In the genomic region with DNA sequence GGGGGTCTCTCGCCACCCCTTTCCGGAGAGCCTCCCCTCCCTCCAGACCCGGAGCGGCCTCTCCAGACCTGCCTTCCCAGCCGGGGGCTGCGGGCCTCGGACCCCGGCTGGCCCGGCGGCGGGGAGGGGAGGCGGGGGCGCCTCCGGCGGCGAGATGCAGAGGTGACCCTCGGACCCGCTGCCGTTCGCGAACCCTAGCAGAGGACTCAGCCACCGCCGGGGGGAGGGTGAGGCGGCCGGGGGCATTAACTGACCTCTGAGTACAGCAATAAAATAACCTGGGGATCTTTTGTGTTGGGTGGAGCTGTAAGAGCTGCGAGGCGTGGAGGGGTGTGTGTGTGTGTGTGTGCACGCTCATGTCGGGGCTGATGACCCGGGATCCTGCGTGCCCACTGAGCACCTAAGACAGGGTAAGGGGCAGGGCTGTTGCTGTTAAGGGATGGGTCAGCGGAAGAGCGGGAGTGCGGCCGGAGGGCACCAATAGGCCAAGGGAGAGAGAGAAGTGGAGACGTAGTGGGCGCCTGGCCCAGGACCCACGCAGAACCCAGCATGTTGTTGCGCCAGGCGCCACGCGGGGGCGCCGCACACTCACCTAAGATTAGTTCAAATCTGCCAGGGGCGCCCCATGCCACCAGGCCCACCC, we compare ENCODE assay signal across 8 cellular contexts. TPM values are rescaled to one million over a fixed set of nuclear protein-coding genes. Genes with fewer than 3 reads are reported as not detected.
DNase-seq lines count a peak whose midpoint lies in the region; ATAC-seq and TF ChIP-seq lines count a peak whose summit lies in the region.

No MANE protein-coding gene starts in this region.

- TF ChIP-seq RAD21 in IMR-90 (IDR thresholded peaks at IDR 0.05; ENCODE audit: low read length): peak; percentile 65

- no peak overlapping the region; the same call in 1 of the 2 replicates for H3K4me2 ChIP-seq in IMR-90 (ENCODE audit: low read depth, low read length)

- no peak overlapping the region for H4K8ac ChIP-seq in IMR-90 (ENCODE audit: low read depth in 2 of 2, low read length in 2 of 2)

- no peak overlapping the region for H3K18ac ChIP-seq in IMR-90 (ENCODE audit: low read depth, low read length)

- TF ChIP-seq CTCF in C4-2B (conservative IDR thresholded peaks at IDR 0.05) (peak; percentile 95), IMR-90 (conservative IDR thresholded peaks at IDR 0.05; ENCODE audit: low read depth, low read length) (peak; percentile 68), VCaP (conservative IDR thresholded peaks at IDR 0.05) (peak; percentile 91), brain microvascular endothelial cell (IDR thresholded peaks at IDR 0.05; ENCODE audit: low read depth, low read length, missing control alignments) (peak; percentile 89)

- H3K27me3 ChIP-seq in IMR-90 (ENCODE audit: control insufficient read depth, insufficient read depth, low read length) (peaks cover 54% of the 10 kb centered on the region), brain microvascular endothelial cell (replicated peaks) (peaks cover 33% of the 10 kb centered on the region)

- H3K9ac ChIP-seq in IMR-90 (ENCODE audit: low read depth, low read length): no peak overlapping the region

- WGBS in IMR-90 (ENCODE audit: extremely low coverage in 2 of 2, insufficient read length in 1 of 2), 2 experiments: 0% methylated on average over 9 of the region's 45 CpGs; no CpG with 5 or more reads in 1 of the 2 experiments

- no peak overlapping the region for H3K4ac ChIP-seq in IMR-90 (ENCODE audit: low read depth, low read length)

- no peaks in the 10 kb centered on the region for H3K9me3 ChIP-seq in IMR-90 (ENCODE audit: control insufficient read depth, insufficient read depth, low read length)

- peaks cover 7% of the 10 kb centered on the region for H4K20me1 ChIP-seq in IMR-90 (ENCODE audit: insufficient read depth, low read length)

- H2BK15ac ChIP-seq in IMR-90 (ENCODE audit: low read depth, low read length): no peak overlapping the region

- no peak overlapping the region for H2BK120ac ChIP-seq in IMR-90 (ENCODE audit: low read depth, low read length)

- no peak overlapping the region for H2BK20ac ChIP-seq in IMR-90 (ENCODE audit: low read depth, low read length)

- POLR2A ChIA-PET in IMR-90 (lab: Charles Lee; ENCODE audit: unreplicated experiment): no interaction called here

- no peaks in the 10 kb centered on the region for H3K36me3 ChIP-seq in IMR-90 (ENCODE audit: control insufficient read depth, insufficient read depth, low read length)
- no peaks in the 10 kb centered on the region for H3K36me3 ChIP-seq in brain microvascular endothelial cell (replicated peaks)

- H3K56ac ChIP-seq in IMR-90 (ENCODE audit: extremely low read depth, insufficient read depth, low read length): no peak overlapping the region

- H3K27ac ChIP-seq in C4-2B (no peak overlapping the region), IMR-90 (ENCODE audit: insufficient read depth, low read length) (no peak overlapping the region), VCaP (no peak overlapping the region), brain microvascular endothelial cell (no peak overlapping the region)

- peak; percentile 71 for ATAC-seq in IMR-90 (ENCODE audit: low read depth)
- no peak for ATAC-seq in GM19467 (IDR thresholded peaks at IDR 0.05; ENCODE audit: unreplicated experiment)

- H2AK5ac ChIP-seq in IMR-90 (ENCODE audit: low read depth, low read length): no peak overlapping the region

- no peaks in the 10 kb centered on the region for H3K9me1 ChIP-seq in IMR-90 (ENCODE audit: insufficient read depth, low read length)

- H3K23ac ChIP-seq in IMR-90 (ENCODE audit: low read depth, low read length): peak overlapping the region; percentile 33; the same call in 1 of the 2 replicates

- no TSS peak for BruUV-seq in IMR-90 (replicated peaks; lab: Mats Ljungman, UMichigan)

- dilution Hi-C loops in IMR-90 (cut with HindIII; ENCODE audit: low sequenced_read_pairs, unreplicated experiment): no loop called here

- H2AK9ac ChIP-seq in IMR-90 (replicated peaks; ENCODE audit: low read depth, low read length, poor library complexity): no peak overlapping the region

- no peak for TF ChIP-seq POLR2A in IMR-90 (IDR thresholded peaks at IDR 0.05; ENCODE audit: low read depth, low read length)

- no peak overlapping the region for H4K91ac ChIP-seq in IMR-90 (ENCODE audit: insufficient read depth, low read depth, low read length)

- in situ Hi-C loops in IMR-90 (cut with MboI; ENCODE audit: low sequenced_read_pairs): no loop called here
- in situ Hi-C loops in brain microvascular endothelial cell (cut with HindIII; ENCODE audit: low pct_ligation_motif_present, low sequenced_read_pairs): no loop called here

- intact Hi-C loops in IMR-90 (cut with micrococcal nuclease): loop anchor here (1.0 kb wide), 1 partner anchor 53 kb away; no protein-coding TSS in a partner anchor

- CTCF ChIA-PET in IMR-90 (lab: Yijun Ruan, JAX): interaction anchor here (0.7 to 1.9 kb wide), 2 partner anchors 17 to 32 kb away, joined by 3 to 14 read pairs; no protein-coding TSS in a partner anchor

- no peak overlapping the region for H3K4me3 ChIP-seq in IMR-90 (ENCODE audit: insufficient read depth, low read depth, low read length)
- no peak overlapping the region for H3K4me3 ChIP-seq in brain microvascular endothelial cell (ENCODE audit: low read depth, low read length)

- peak overlapping the region; percentile 65 for H2AFZ ChIP-seq in IMR-90 (replicated peaks; ENCODE audit: low read length, poor library complexity)

- no peak overlapping the region for H3K14ac ChIP-seq in IMR-90 (replicated peaks; ENCODE audit: low read depth, low read length)

- peaks cover 4% of the 10 kb centered on the region for H3K4me1 ChIP-seq in IMR-90 (ENCODE audit: control insufficient read depth, insufficient read depth, low read length)

- DNase-seq in IMR-90 (peak; percentile 28), brain microvascular endothelial cell (no peak), inferior parietal cortex (ENCODE audit: extremely low spot score) (peak; percentile 82), occipital lobe (lab: John Stamatoyannopoulos, UW) (no peak)
- peak; percentile 66 to 71 for DNase-seq in stimulated activated CD4-positive, alpha-beta T cell treated with anti-CD3 and anti-CD28 coated beads, Interleukin-1b, Interleukin-23, amount 100 ng/mL, for 4 hours (ENCODE audit: low read depth in 2 of 2)

- H2BK5ac ChIP-seq in IMR-90 (ENCODE audit: low read depth, low read length, poor library complexity, severe bottlenecking): no peak overlapping the region

- H3K79me1 ChIP-seq in IMR-90 (ENCODE audit: low read depth in 1 of 2, low read length in 2 of 2): no peaks in the 10 kb centered on the region

- H4K5ac ChIP-seq in IMR-90 (ENCODE audit: low read depth, low read length): no peak overlapping the region

TF ChIP-seq in IMR-90, 13 proteins besides CTCF, POLR2A, EP300 and RAD21:
- TF ChIP-seq SMC3 (IDR thresholded peaks at IDR 0.05; ENCODE audit: low read depth, low read length) (peak; percentile 50; the same call in 1 of the 2 replicates), FOS (IDR thresholded peaks at IDR 0.05; ENCODE audit: low read depth, low read length) (no peak), RFX5 (IDR thresholded peaks at IDR 0.05; ENCODE audit: low read depth, low read length) (no peak), CEBPB (IDR thresholded peaks at IDR 0.05; ENCODE audit: low read depth, low read length) (no peak)
- TF ChIP-seq, protein P1, sequence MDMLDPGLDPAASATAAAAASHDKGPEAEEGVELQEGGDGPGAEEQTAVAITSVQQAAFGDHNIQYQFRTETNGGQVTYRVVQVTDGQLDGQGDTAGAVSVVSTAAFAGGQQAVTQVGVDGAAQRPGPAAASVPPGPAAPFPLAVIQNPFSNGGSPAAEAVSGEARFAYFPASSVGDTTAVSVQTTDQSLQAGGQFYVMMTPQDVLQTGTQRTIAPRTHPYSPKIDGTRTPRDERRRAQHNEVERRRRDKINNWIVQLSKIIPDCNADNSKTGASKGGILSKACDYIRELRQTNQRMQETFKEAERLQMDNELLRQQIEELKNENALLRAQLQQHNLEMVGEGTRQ (IDR thresholded peaks at IDR 0.05; ENCODE audit: low read depth, low read length): no peak

RNA-seq across cellular contexts. Expression of gene HAPLN2, which starts 6.3 kb away (rescaled TPM):
- total RNA-seq in IMR-90 (2012; rRNA removed): not detected in 2 replicates
- not detected in 2 replicates for polyA plus RNA-seq in IMR-90 (2012; rRNA removed)
- 0.35 TPM in 1 of 2 replicates, not detected in the other for polyA plus RNA-seq in IMR-90 (2012; cell fraction: cytosol; rRNA removed)
- polyA plus RNA-seq in IMR-90 (2012; cell fraction: nucleus; rRNA removed; ENCODE audit: low replicate concordance): 0.20 and 0.21 TPM in 2 replicates
- not detected for total RNA-seq in occipital lobe

RNA-seq across cellular contexts. Expression of gene BCAN, which starts 16.4 kb away (rescaled TPM):
- total RNA-seq in IMR-90 (2012; rRNA removed) (not detected in 2 replicates), occipital lobe (95.8 TPM)
- 0.07 TPM in 1 of 2 replicates, not detected in the other for polyA plus RNA-seq in IMR-90 (2012; rRNA removed)
- 0.04 and 0.11 TPM in 2 replicates for polyA plus RNA-seq in IMR-90 (2012; cell fraction: cytosol; rRNA removed)
- 0.05 TPM in 2 replicates for polyA plus RNA-seq in IMR-90 (2012; cell fraction: nucleus; rRNA removed; ENCODE audit: low replicate concordance)

RNA-seq across cellular contexts. Expression of gene GPATCH4, which starts 24.3 kb away (rescaled TPM):
- total RNA-seq in IMR-90 (2012; rRNA removed): 30.8 and 41.8 TPM in 2 replicates
- 26.6 and 32.6 TPM in 2 replicates for polyA plus RNA-seq in IMR-90 (2012; rRNA removed)
- 13.1 and 14.7 TPM in 2 replicates for polyA plus RNA-seq in IMR-90 (2012; cell fraction: cytosol; rRNA removed)
- polyA plus RNA-seq in IMR-90 (2012; cell fraction: nucleus; rRNA removed; ENCODE audit: low replicate concordance): 16.3 and 33.1 TPM in 2 replicates
- 10.3 TPM for total RNA-seq in occipital lobe

RNA-seq across cellular contexts. Expression of gene NAXE, which starts 34.0 kb away (rescaled TPM):
- total RNA-seq in IMR-90 (2012; rRNA removed) (70.3 and 74.2 TPM in 2 replicates), occipital lobe (26.5 TPM)
- 60.6 and 61.0 TPM in 2 replicates for polyA plus RNA-seq in IMR-90 (2012; rRNA removed)
- polyA plus RNA-seq in IMR-90 (2012; cell fraction: cytosol; rRNA removed): 63.8 and 76.0 TPM in 2 replicates
- polyA plus RNA-seq in IMR-90 (2012; cell fraction: nucleus; rRNA removed; ENCODE audit: low replicate concordance): 25.3 and 30.2 TPM in 2 replicates

RNA-seq across cellular contexts. Expression of gene TTC24, which starts 46.0 kb away (rescaled TPM):
- total RNA-seq in IMR-90 (2012; rRNA removed) (not detected in 2 replicates), occipital lobe (not detected)
- polyA plus RNA-seq in IMR-90 (2012; rRNA removed): not detected in 2 replicates
- polyA plus RNA-seq in IMR-90 (2012; cell fraction: cytosol; rRNA removed): not detected in 2 replicates
- not detected in 2 replicates for polyA plus RNA-seq in IMR-90 (2012; cell fraction: nucleus; rRNA removed; ENCODE audit: low replicate concordance)

Comparison
In these comparisons a context has a peak if more than half of its experiments do, and no peak if none do; other contexts are left out.
1. DNase-seq: peak in IMR-90 (single experiment), inferior parietal cortex (single experiment) and stimulated activated CD4-positive, alpha-beta T cell treated with anti-CD3 and anti-CD28 coated beads, Interleukin-1b, Interleukin-23, amount 100 ng/mL, for 4 hours (2 of 2); none in brain microvascular endothelial cell (single experiment) and occipital lobe (single experiment).
2. RNA of gene BCAN, which starts 16.4 kb away (total RNA-seq): 95.8 TPM in occipital lobe (single experiment); not detected in IMR-90; every median in the first group is over 10 times any median in the second.
3. Peak in every context shown above with its lines, with median percentiles within 50 percentile points of each other: CTCF ChIP-seq.